20 cellular contexts compared by ENCODE assay signal in the genomic region with DNA sequence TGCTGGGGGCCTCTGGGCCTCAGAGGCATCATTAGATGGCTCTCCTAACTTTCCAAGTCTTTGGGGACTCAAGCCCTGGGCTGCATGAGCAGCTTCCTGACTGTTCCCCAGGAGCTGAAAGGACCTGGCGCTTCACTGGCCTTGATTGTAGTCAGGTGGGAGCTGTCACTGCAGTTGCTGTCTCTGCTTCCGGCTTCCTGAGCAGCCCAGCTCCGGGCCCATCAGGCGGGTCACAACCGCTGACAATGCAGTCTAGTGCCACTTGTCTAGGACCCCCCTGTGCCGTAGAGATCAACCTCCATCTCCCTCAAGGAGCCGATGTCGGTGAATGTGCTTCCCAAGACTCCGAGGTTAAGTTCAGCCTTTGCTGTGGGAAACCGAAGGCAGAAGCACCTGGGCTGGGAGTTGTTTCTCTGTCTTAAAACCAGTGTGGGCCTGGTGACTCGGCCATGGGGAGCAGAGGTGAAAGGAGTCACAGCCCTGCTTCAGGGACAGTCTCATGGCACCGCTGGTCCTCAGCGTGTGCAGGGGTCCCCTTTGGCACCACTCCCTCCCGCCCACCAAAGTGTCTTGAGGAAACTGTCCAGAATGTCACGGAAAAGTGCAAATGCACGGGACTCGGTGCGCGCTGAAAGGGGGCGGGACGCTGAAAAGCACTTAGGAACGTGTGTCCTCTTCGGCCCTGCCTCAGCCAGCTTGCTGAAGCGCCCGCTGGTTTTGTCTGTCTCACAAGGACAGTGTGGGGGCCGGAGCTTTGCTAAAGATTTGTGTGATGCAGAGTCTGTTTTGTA. TPM values are rescaled to one million over a fixed set of nuclear protein-coding genes. Genes with fewer than 3 reads are reported as not detected.
"Had no signal": no experiment of that assay in that cellular context is flagged by ENCODE, and none has a peak within 500 bp of the region (broad histone marks: within the 10 kb centered on the region; RNA-seq: fewer than 3 reads in every experiment).

No MANE protein-coding gene starts in this region.

- H3K36me3 Mint-ChIP-seq: activated CD4-positive, alpha-beta memory T cell treated with anti-CD3 and anti-CD28 coated beads for 36 hours; activated CD8-positive, alpha-beta memory T cell treated with anti-CD3 and anti-CD28 coated beads, Interleukin-2, amount 10 ng/mL, durations not matched to agents 7 days and 5 days; immature natural killer cell; memory B cell; naive thymus-derived CD8-positive, alpha-beta T cell had no signal

- H3K9me3 ChIP-seq: mucosa of descending colon, right lobe of liver, SJCRH30, thyroid gland had no signal

- H3K27ac Mint-ChIP-seq: activated CD4-positive, alpha-beta memory T cell treated with anti-CD3 and anti-CD28 coated beads for 36 hours; activated CD4-positive, alpha-beta T cell treated with anti-CD3 and anti-CD28 coated beads for 36 hours; activated CD8-positive, alpha-beta memory T cell treated with anti-CD3 and anti-CD28 coated beads, Interleukin-2, amount 10 ng/mL, durations not matched to agents 7 days and 5 days; immature natural killer cell; memory B cell had no signal

- H3K36me3 ChIP-seq: right lobe of liver, SJCRH30, thyroid gland had no signal

- H3K9me3 Mint-ChIP-seq: activated CD4-positive, alpha-beta memory T cell treated with anti-CD3 and anti-CD28 coated beads for 36 hours; central memory CD8-positive, alpha-beta T cell; immature natural killer cell; naive thymus-derived CD8-positive, alpha-beta T cell; stimulated activated naive CD8-positive, alpha-beta T cell treated with anti-CD3 and anti-CD28 coated beads, Interleukin-15, amount 100 ng/mL, for 72 hours had no signal

- H3K27me3 ChIP-seq: foreskin keratinocyte, right lobe of liver, SJCRH30, thyroid gland had no signal

- H3K4me1 ChIP-seq: foreskin keratinocyte, right lobe of liver, SJCRH30, thyroid gland had no signal

- DNase-seq: activated CD4-positive, alpha-beta memory T cell treated with anti-CD3 and anti-CD28 coated beads for 36 hours; activated CD4-positive, alpha-beta T cell treated with anti-CD3 and anti-CD28 coated beads for 36 hours; activated CD8-positive, alpha-beta memory T cell treated with anti-CD3 and anti-CD28 coated beads, Interleukin-2, amount 10 ng/mL, durations not matched to agents 7 days and 5 days; activated naive CD4-positive, alpha-beta T cell treated with anti-CD3 and anti-CD28 coated beads, Interleukin-2, amount 50 U/mL, for 16 hours; activated T-cell treated with anti-CD3 and anti-CD28 coated beads, Interleukin-2, amount 50 U/mL, for 1 hour; cortex of kidney; effector CD8-positive, alpha-beta T cell; foreskin keratinocyte; immature natural killer cell; left colon; mucosa of descending colon; naive thymus-derived CD8-positive, alpha-beta T cell; right lobe of liver; SJCRH30; stimulated activated naive CD8-positive, alpha-beta T cell treated with anti-CD3 and anti-CD28 coated beads, Interleukin-15, amount 100 ng/mL, for 72 hours; T-helper 2 cell; thyroid gland had no signal

- H3K27ac ChIP-seq: foreskin keratinocyte, right lobe of liver, SJCRH30, thyroid gland had no signal

- ATAC-seq: activated CD4-positive, alpha-beta T cell treated with anti-CD3 and anti-CD28 coated beads for 36 hours; activated CD8-positive, alpha-beta memory T cell treated with anti-CD3 and anti-CD28 coated beads, Interleukin-2, amount 10 ng/mL, durations not matched to agents 7 days and 5 days; foreskin keratinocyte; left colon; mucosa of descending colon; naive thymus-derived CD8-positive, alpha-beta T cell; right lobe of liver; stimulated activated naive CD8-positive, alpha-beta T cell treated with anti-CD3 and anti-CD28 coated beads, Interleukin-15, amount 100 ng/mL, for 72 hours had no signal

- H3K4me3 ChIP-seq: mucosa of descending colon, right lobe of liver, SJCRH30, thyroid gland had no signal

- H3K4me1 Mint-ChIP-seq: activated CD4-positive, alpha-beta T cell treated with anti-CD3 and anti-CD28 coated beads for 36 hours; activated CD8-positive, alpha-beta memory T cell treated with anti-CD3 and anti-CD28 coated beads, Interleukin-2, amount 10 ng/mL, durations not matched to agents 7 days and 5 days; central memory CD8-positive, alpha-beta T cell; memory B cell; stimulated activated naive CD8-positive, alpha-beta T cell treated with anti-CD3 and anti-CD28 coated beads, Interleukin-15, amount 100 ng/mL, for 72 hours had no signal

- H3K4me3 Mint-ChIP-seq: activated CD4-positive, alpha-beta memory T cell treated with anti-CD3 and anti-CD28 coated beads for 36 hours; activated CD4-positive, alpha-beta T cell treated with anti-CD3 and anti-CD28 coated beads for 36 hours; activated CD8-positive, alpha-beta memory T cell treated with anti-CD3 and anti-CD28 coated beads, Interleukin-2, amount 10 ng/mL, durations not matched to agents 7 days and 5 days; central memory CD8-positive, alpha-beta T cell; immature natural killer cell; memory B cell; naive thymus-derived CD8-positive, alpha-beta T cell; stimulated activated naive CD8-positive, alpha-beta T cell treated with anti-CD3 and anti-CD28 coated beads, Interleukin-15, amount 100 ng/mL, for 72 hours had no signal

- H3K27me3 Mint-ChIP-seq: activated CD4-positive, alpha-beta T cell treated with anti-CD3 and anti-CD28 coated beads for 36 hours had no signal

RNA-seq across cellular contexts. Expression of a gene that starts 44.8 kb away (rescaled TPM):
- total RNA-seq: activated CD4-positive, alpha-beta memory T cell treated with anti-CD3 and anti-CD28 coated beads for 36 hours; activated CD4-positive, alpha-beta T cell treated with anti-CD3 and anti-CD28 coated beads for 36 hours; activated CD8-positive, alpha-beta memory T cell treated with anti-CD3 and anti-CD28 coated beads, Interleukin-2, amount 10 ng/mL, durations not matched to agents 7 days and 5 days; endothelial cell of umbilical vein; foreskin keratinocyte; naive thymus-derived CD8-positive, alpha-beta T cell; SJCRH30 had no signal
- polyA plus RNA-seq: endothelial cell of umbilical vein; foreskin keratinocyte; immature natural killer cell; naive thymus-derived CD8-positive, alpha-beta T cell had no signal
